ENCODE assay signal across 8 cellular contexts in genomic region chr5:38922199-38922598, GRCh38.
A peak's percentile ranks its signal among the peaks of the same experiment; 100 is the strongest.
DNase-seq lines count a peak whose midpoint lies in the region; ATAC-seq and TF ChIP-seq lines count a peak whose summit lies in the region.

No MANE protein-coding gene starts in this region.

- TF ChIP-seq POLR2A in spleen (IDR thresholded peaks at IDR 0.05): no peak

- intact Hi-C loops in ascending aorta (cut with DNase I) (loop anchor here (1.0 kb wide), 1 partner anchor 90 kb away; no protein-coding TSS in a partner anchor), spleen (cut with DNase I; ENCODE audit: low total_unique reads) (loop anchor here (10.0 kb wide), 1 partner anchor 487 kb away; no protein-coding TSS in a partner anchor)

- H3K9me3 ChIP-seq in SJCRH30 (replicated peaks) (no peaks in the 10 kb centered on the region), ascending aorta (no peaks in the 10 kb centered on the region), spleen (no peaks in the 10 kb centered on the region)

- H3K4me3 ChIP-seq in SJCRH30 (no peak overlapping the region), ascending aorta (no peak overlapping the region), spleen (no peak overlapping the region)

- DNase-seq in CMK (ENCODE audit: low read depth) (peak; percentile 5), Kasumi-1 (lab: John Stamatoyannopoulos, UW) (peak; percentile 72 to 80), SJCRH30 (peak; percentile 49 to 74), ascending aorta (ENCODE audit: low spot score in 2 of 2) (no peak), hypothalamus (lab: John Stamatoyannopoulos, UW) (peak in 28 of 51 donors; percentile 0 to 58 (median 22)), spleen (no peak)

- H3K36me3 ChIP-seq in SJCRH30 (no peaks in the 10 kb centered on the region), ascending aorta (peaks cover 25 to 74% of the 10 kb centered on the region in 2 donors), spleen (peaks cover 0 to 75% (median 15%) of the 10 kb centered on the region in 6 donors)

- H3K27ac ChIP-seq in SJCRH30 (no peak overlapping the region), ascending aorta (no peak overlapping the region), spleen (no peak overlapping the region)

- ATAC-seq in GM19395 (IDR thresholded peaks at IDR 0.05; ENCODE audit: unreplicated experiment) (peak; percentile 82), GM21381 (IDR thresholded peaks at IDR 0.05; ENCODE audit: unreplicated experiment) (no peak)

- 0 to 14% (median 4%) methylated on average over 1 of the region's 1 CpG for WGBS in spleen, 5 donors

- H3K27me3 ChIP-seq in SJCRH30 (no peaks in the 10 kb centered on the region), ascending aorta (no peaks in the 10 kb centered on the region), spleen (replicated peaks in 1 of 7) (peaks cover 0 to 21% (median 0%) of the 10 kb centered on the region in 7 donors)

- TF ChIP-seq CTCF in ascending aorta (IDR thresholded peaks at IDR 0.05) (peak; percentile 34 to 69 (median 63)), spleen (IDR thresholded peaks at IDR 0.05 in 8 of 11, conservative IDR thresholded peaks at IDR 0.05 in 3 of 11) (peak in 10 of 11 experiments; percentile 37 to 75 (median 66))

- H3K4me1 ChIP-seq in SJCRH30 (no peaks in the 10 kb centered on the region), ascending aorta (peaks cover 5 to 8% of the 10 kb centered on the region in 2 donors), spleen (no peaks in the 10 kb centered on the region)

Comparison
In these comparisons a context has a peak if more than half of its experiments do, and no peak if none do; other contexts are left out.
1. DNase-seq: peak in CMK (single experiment), Kasumi-1 (2 of 2), SJCRH30 (2 of 2) and hypothalamus (28 of 51); none in ascending aorta (0 of 2) and spleen (single experiment).